ENCODE assay signal across 19 cellular contexts in the genomic region with DNA sequence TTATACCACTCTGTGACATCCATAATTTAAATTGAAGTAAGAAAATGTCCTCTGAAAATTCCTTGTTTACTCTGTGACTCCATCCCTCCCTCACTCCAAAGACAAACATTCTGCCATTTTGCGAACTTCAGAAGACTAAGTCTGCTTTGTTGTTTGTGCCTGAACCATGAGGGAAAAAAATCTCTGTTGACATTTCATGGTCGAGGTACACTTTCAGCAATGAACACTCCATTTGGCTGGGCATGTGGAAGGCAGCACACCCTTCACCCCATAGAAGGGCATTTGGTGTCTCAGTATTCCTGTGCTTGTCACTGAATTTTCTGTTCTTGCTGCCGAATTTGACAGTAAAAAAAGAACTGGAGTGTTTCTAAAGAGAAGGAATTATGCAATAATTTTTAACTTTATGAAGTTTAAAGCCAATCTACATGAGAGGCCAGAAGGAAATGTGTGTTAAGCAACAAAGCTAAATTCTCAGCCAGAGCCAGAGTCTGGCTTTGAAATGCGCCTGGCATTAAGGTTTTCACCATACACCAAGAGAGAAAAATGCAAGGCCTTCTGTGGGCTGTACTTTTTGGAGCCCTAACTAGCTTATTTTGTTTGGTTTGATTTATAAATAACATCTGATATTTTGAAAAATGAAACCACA. TPM values are rescaled to one million over a fixed set of nuclear protein-coding genes. Genes with fewer than 3 reads are reported as not detected.
DNase-seq lines count a peak whose midpoint lies in the region; FAIRE-seq and TF ChIP-seq lines count a peak whose summit lies in the region.
"Had no signal": no experiment of that assay in that cellular context is flagged by ENCODE, and none has a peak within 500 bp of the region (broad histone marks: within the 10 kb centered on the region; RNA-seq: fewer than 3 reads in every experiment).

No MANE protein-coding gene starts in this region.

- no peak overlapping the region for H2AFZ ChIP-seq in H1 (ENCODE audit: low read length)

- H3K4ac ChIP-seq in H1 (replicated peaks; ENCODE audit: insufficient read length, low read depth, low read length) = no peak overlapping the region

- 91% methylated on average over 4 of the region's 4 CpGs; no CpG with 5 or more reads in 1 of the 2 experiments for WGBS in H1 (ENCODE audit: extremely low coverage in 1 of 2, insufficient coverage in 1 of 2, insufficient read length in 1 of 2, insufficient replicate concordance in 2 of 2, low coverage in 1 of 2, low lambda C conversion rate in 2 of 2, missing lambda C conversion rate in 1 of 2), 2 experiments

- no peaks in the 10 kb centered on the region for H3K4me1 ChIP-seq in H1 (replicated peaks in 1 of 4; ENCODE audit: control insufficient read depth in 3 of 4, insufficient read depth in 4 of 4, low read length in 3 of 4)
- H3K4me1 ChIP-seq in BE2C = no peaks in the 10 kb centered on the region

- DNase-seq in AG10803 (ENCODE audit: low read depth) (peak; percentile 46), DMS153 (lab: John Stamatoyannopoulos, UW) (peak; percentile 35), NCI-H345 treated with DMSO at 0.1 percent for 48 hours (lab: John Stamatoyannopoulos, UW; ENCODE audit: unreplicated experiment) (peak; percentile 35), H1 (ENCODE audit: low read depth in 1 of 2, low spot score in 2 of 2) (no peak), epidermal melanocyte (ENCODE audit: insufficient read length, low spot score) (no peak), BE2C (no peak), SKM-1 (lab: John Stamatoyannopoulos, UW; ENCODE audit: unreplicated experiment) (no peak)
- DNase-seq in stimulated activated CD4-positive, alpha-beta T cell treated with anti-CD3 and anti-CD28 coated beads, Interleukin-4, amount 100 ng/mL, for 4 hours = no peak
- DNase-seq: IMR-90; Kasumi-1; NCI-H1105 treated with DMSO at 0.1 percent for 48 hours; NCI-H1930; NCI-H526 treated with DMSO at 0.1 percent for 48 hours; NK-92 treated with Interleukin-12 subunit alpha and Interleukin-12 subunit beta, amount 100 ng/mL, for 24 hours; PC-3; T-helper 1 cell had no signal

- no peak overlapping the region for H2BK20ac ChIP-seq in H1 (ENCODE audit: low read length)

- TF ChIP-seq RAD21 in H1 (IDR thresholded peaks at IDR 0.05 in 1 of 2, conservative IDR thresholded peaks at IDR 0.05 in 1 of 2; ENCODE audit: low read depth in 2 of 2, low read length in 2 of 2) = no peak

- no peaks in the 10 kb centered on the region for H3K79me2 ChIP-seq in H1 (ENCODE audit: control insufficient read depth in 1 of 2, insufficient read depth in 2 of 2, low read length in 2 of 2)

- H3K4me2 ChIP-seq in H1 (ENCODE audit: insufficient read depth in 1 of 2, low read depth in 2 of 2, low read length in 2 of 2) = no peak overlapping the region

- POLR2A ChIA-PET in H1 (lab: Charles Lee; ENCODE audit: partially characterized antibody) = interaction anchor here (2.8 kb wide), 1 partner anchor 12 kb away, joined by 9 read pairs; no protein-coding TSS in a partner anchor

- H3K4me3 ChIP-seq in AG10803 (ENCODE audit: low read length) (no peak overlapping the region), H1 (ENCODE audit: extremely low read depth in 1 of 4, insufficient read depth in 2 of 4, low read depth in 3 of 4, low read length in 4 of 4) (no peak overlapping the region), BE2C (ENCODE audit: low read depth, low read length) (no peak overlapping the region)
- H3K4me3 ChIP-seq: SK-N-MC had no signal

- H3K9me3 ChIP-seq in H1 (ENCODE audit: insufficient read depth in 2 of 2, low read depth in 1 of 2, low read length in 1 of 2) = no peaks in the 10 kb centered on the region; a peak in 1 of 4 replicates
- H3K9me3 ChIP-seq in BE2C = no peaks in the 10 kb centered on the region

- no peak overlapping the region for H3K18ac ChIP-seq in H1 (ENCODE audit: extremely low read depth, low read length)

- TF ChIP-seq CTCF in AG10803 (conservative IDR thresholded peaks at IDR 0.05; ENCODE audit: low read length) = no peak
- TF ChIP-seq CTCF in H1 (IDR thresholded peaks at IDR 0.05; ENCODE audit: control extremely low read depth in 1 of 3, insufficient read depth in 1 of 3, low read depth in 1 of 3, low read length in 3 of 3) = no peak
- no peak for TF ChIP-seq CTCF in BE2C (IDR thresholded peaks at IDR 0.05; ENCODE audit: low read depth, low read length)

- H3K23ac ChIP-seq in H1 (ENCODE audit: insufficient read length) = no peak overlapping the region

- H2BK15ac ChIP-seq in H1 (ENCODE audit: low read length) = no peak overlapping the region

- no peak overlapping the region for H2BK5ac ChIP-seq in H1 (ENCODE audit: low read depth, low read length)

- no peaks in the 10 kb centered on the region for H3K23me2 ChIP-seq in H1 (ENCODE audit: low read depth, low read length)

- H4K5ac ChIP-seq in H1 (ENCODE audit: insufficient read length, low read depth, low read length) = peak overlapping the region; percentile 32

- no peaks in the 10 kb centered on the region for H3K27me3 ChIP-seq in H1 (replicated peaks in 1 of 4; ENCODE audit: control insufficient read depth in 3 of 4, extremely low read depth in 1 of 4, insufficient read depth in 3 of 4, low read length in 3 of 4)
- no peaks in the 10 kb centered on the region; the same call in 1 of the 2 replicates for H3K27me3 ChIP-seq in BE2C

- H3K9ac ChIP-seq in H1 (replicated peaks in 1 of 4; ENCODE audit: extremely low read depth in 1 of 4, low read depth in 3 of 4, low read length in 3 of 4) = no peak overlapping the region

- no peaks in the 10 kb centered on the region for H3K79me1 ChIP-seq in H1 (ENCODE audit: low read depth, low read length)

- no peak for FAIRE-seq in H1 (lab: Jason Lieb, UNC)
- FAIRE-seq: H54 had no signal

- H3K56ac ChIP-seq in H1 (replicated peaks; ENCODE audit: insufficient read length, low read depth, low read length) = no peak overlapping the region

- H3K36me3 ChIP-seq in H1 (ENCODE audit: control insufficient read depth in 2 of 4, insufficient read depth in 4 of 4, low read length in 3 of 4) (no peaks in the 10 kb centered on the region; a peak in 1 of 8 replicates), BE2C (no peaks in the 10 kb centered on the region)

- no peak overlapping the region for H3K14ac ChIP-seq in H1 (ENCODE audit: insufficient read length)

- no peak overlapping the region for H2AK5ac ChIP-seq in H1 (ENCODE audit: low read depth, low read length)

- H4K8ac ChIP-seq in H1 (ENCODE audit: extremely low read depth, insufficient read depth, low read length) = no peak overlapping the region

- no peak overlapping the region for H4K91ac ChIP-seq in H1 (replicated peaks; ENCODE audit: insufficient read length, low read length)

- H3K27ac ChIP-seq in H1 (ENCODE audit: low read depth, low read length) = no peak overlapping the region
- H3K27ac ChIP-seq: SK-N-MC had no signal

- no peak for TF ChIP-seq POLR2A in H1 (IDR thresholded peaks at IDR 0.05; ENCODE audit: control extremely low read depth in 1 of 2, low read depth in 2 of 2, low read length in 2 of 2)

- CTCF ChIA-PET in H1 (lab: Charles Lee; ENCODE audit: partially characterized antibody) = interaction anchor here (1.3 to 3.8 kb wide), 5 partner anchors 10 to 221 kb away, joined by 4 to 30 read pairs (median 5); no protein-coding TSS in a partner anchor

- no peak for TF ChIP-seq EP300 in H1 (IDR thresholded peaks at IDR 0.05; ENCODE audit: borderline replicate concordance in 1 of 2, low read depth in 2 of 2, low read length in 2 of 2)

- H4K20me1 ChIP-seq in H1 (replicated peaks in 1 of 2; ENCODE audit: control insufficient read depth in 1 of 2, insufficient read depth in 2 of 2, low read length in 2 of 2) = no peaks in the 10 kb centered on the region

- H2BK12ac ChIP-seq in H1 (ENCODE audit: low read depth, low read length) = no peak overlapping the region

- H2BK120ac ChIP-seq in H1 (replicated peaks; ENCODE audit: low read depth, low read length) = no peak overlapping the region

TF ChIP-seq in H1, 55 proteins besides CTCF, POLR2A, EP300 and RAD21 (continues in another document):
- no peak for TF ChIP-seq SRF (IDR thresholded peaks at IDR 0.05; ENCODE audit: low read depth, low read length)
- no peak for TF ChIP-seq RFX5 (IDR thresholded peaks at IDR 0.05; ENCODE audit: borderline replicate concordance, low read depth, low read length)
- no peak for TF ChIP-seq JUND (IDR thresholded peaks at IDR 0.05; ENCODE audit: low read length)
- no peak for TF ChIP-seq EZH2 (IDR thresholded peaks at IDR 0.05; ENCODE audit: low read depth, low read length, severe bottlenecking)
- no peak for TF ChIP-seq CREB1 (IDR thresholded peaks at IDR 0.05)
- no peak for TF ChIP-seq FOSL1 (IDR thresholded peaks at IDR 0.05; ENCODE audit: insufficient read depth, low read depth, low read length)
- TF ChIP-seq SP1 (IDR thresholded peaks at IDR 0.05; ENCODE audit: low read depth, low read length) = no peak
- no peak for TF ChIP-seq TAF1 (IDR thresholded peaks at IDR 0.05; ENCODE audit: low read depth, low read length)
- TF ChIP-seq CEBPB (IDR thresholded peaks at IDR 0.05; ENCODE audit: low read depth, low read length) = no peak; the same call in 1 of the 2 replicates
- TF ChIP-seq SIX5 (IDR thresholded peaks at IDR 0.05; ENCODE audit: low read depth, low read length) = no peak
- no peak for TF ChIP-seq BCL11A (IDR thresholded peaks at IDR 0.05; ENCODE audit: low read depth in 2 of 2, low read length in 2 of 2)
- no peak for TF ChIP-seq GABPA (IDR thresholded peaks at IDR 0.05; ENCODE audit: borderline replicate concordance, insufficient read depth, low read length)
- TF ChIP-seq, protein P1, sequence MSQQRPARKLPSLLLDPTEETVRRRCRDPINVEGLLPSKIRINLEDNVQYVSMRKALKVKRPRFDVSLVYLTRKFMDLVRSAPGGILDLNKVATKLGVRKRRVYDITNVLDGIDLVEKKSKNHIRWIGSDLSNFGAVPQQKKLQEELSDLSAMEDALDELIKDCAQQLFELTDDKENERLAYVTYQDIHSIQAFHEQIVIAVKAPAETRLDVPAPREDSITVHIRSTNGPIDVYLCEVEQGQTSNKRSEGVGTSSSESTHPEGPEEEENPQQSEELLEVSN (IDR thresholded peaks at IDR 0.05) = no peak
- no peak for TF ChIP-seq ZNF274 (IDR thresholded peaks at IDR 0.05; ENCODE audit: borderline replicate concordance, extremely low read depth, low read length)
- TF ChIP-seq TCF12 (IDR thresholded peaks at IDR 0.05; ENCODE audit: low read depth, low read length) = no peak

RNA-seq across cellular contexts. Expression of a gene that starts 4.7 kb away (rescaled TPM):
- total RNA-seq in H1 (2021; fragmentation: NEBNext Ultra II Directional; extraction: Animal tissue kit (Norgen Biotek cat#: 25700)) = not detected in 2 replicates
- not detected in 2 replicates for polyA plus RNA-seq in H1 (2011; rRNA removed)
- not detected for polyA plus RNA-seq in H1 (2011; cell fraction: cytosol; rRNA removed)
- polyA plus RNA-seq in H1 (2011; cell fraction: nucleus; rRNA removed) = not detected
- not detected in 4 replicates for polyA plus RNA-seq in H1 (2012, experiment 1 of 2)
- not detected for polyA plus RNA-seq in H1 (2012, experiment 2 of 2)
- polyA plus RNA-seq in H1 (2013, experiment 1 of 2) = not detected
- not detected for polyA plus RNA-seq in H1 (2013, experiment 2 of 2)
- polyA minus RNA-seq in H1 (2011; rRNA and poly(A)+ RNA removed) = not detected in 2 replicates
- not detected for polyA minus RNA-seq in H1 (2011; cell fraction: cytosol; rRNA and poly(A)+ RNA removed)
- 0.20 TPM for polyA minus RNA-seq in H1 (2011; cell fraction: nucleus; rRNA and poly(A)+ RNA removed)
- polyA plus RNA-seq in BE2C (2012; ENCODE audit: insufficient read depth, insufficient read length, low read depth) = 0.17 TPM
- total RNA-seq: IMR-90, PC-3 had no signal
- polyA plus RNA-seq: CD14-positive monocyte, IMR-90 had no signal

Comparison
In these comparisons a context has a peak if more than half of its experiments do, and no peak if none do; other contexts are left out.
1. DNase-seq: peak in AG10803 (single experiment), DMS153 (single experiment) and NCI-H345 treated with DMSO at 0.1 percent for 48 hours (single experiment); none in H1 (0 of 2), epidermal melanocyte (single experiment), BE2C (single experiment), stimulated activated CD4-positive, alpha-beta T cell treated with anti-CD3 and anti-CD28 coated beads, Interleukin-4, amount 100 ng/mL, for 4 hours (0 of 2) and SKM-1 (single experiment).